Comparison of ENCODE assay signal across 1 cellular context in the genomic region with DNA sequence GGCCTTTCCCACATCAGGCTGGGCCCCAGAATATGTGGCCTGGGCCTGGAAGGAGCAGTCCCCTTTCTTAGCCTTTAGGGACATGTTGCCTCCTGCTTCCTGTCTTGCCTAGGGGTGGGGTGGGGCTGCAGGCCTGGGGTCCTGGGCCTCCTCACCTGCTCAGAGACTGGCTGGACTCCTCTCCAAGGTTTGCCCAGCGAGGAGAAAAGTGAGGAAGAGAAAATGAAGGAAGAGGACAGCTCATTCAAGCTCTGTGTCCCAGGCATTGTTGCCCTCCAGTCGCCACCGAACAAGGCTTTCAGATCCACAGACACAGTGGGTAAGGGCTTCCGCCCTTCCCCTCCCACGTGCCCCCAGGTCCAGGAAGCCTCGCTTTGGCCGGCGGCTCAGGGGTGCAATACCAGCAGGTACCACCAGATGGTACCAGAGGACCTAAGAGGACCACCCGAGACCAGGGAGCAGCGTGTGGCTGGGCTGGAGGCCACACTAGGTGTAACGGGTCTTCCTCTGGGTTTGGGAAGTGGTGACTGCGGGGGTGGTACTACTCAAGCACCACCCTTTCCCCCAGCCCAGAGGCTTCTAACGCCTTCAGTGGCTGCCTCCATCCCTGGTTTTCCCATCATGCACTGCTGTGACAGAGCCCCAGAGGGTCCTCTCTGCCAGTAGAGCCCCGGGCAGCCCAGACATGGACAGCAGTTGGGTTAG.
TF ChIP-seq lines count a peak whose summit lies in the region.

No MANE protein-coding gene starts in this region.

TF ChIP-seq in H1, 55 proteins besides CTCF, POLR2A, EP300 and RAD21:
- TF ChIP-seq TAF1 (IDR thresholded peaks at IDR 0.05; ENCODE audit: low read depth, low read length) (0 out of 2 replicates have a peak, but pooled peaks have one; percentile 29), MAX (IDR thresholded peaks at IDR 0.05) (peak; percentile 74), SIX5 (IDR thresholded peaks at IDR 0.05; ENCODE audit: low read depth, low read length) (no peak), GABPA (IDR thresholded peaks at IDR 0.05; ENCODE audit: borderline replicate concordance, insufficient read depth, low read length) (no peak), SIN3A (conservative IDR thresholded peaks at IDR 0.05 in 1 of 2, IDR thresholded peaks at IDR 0.05 in 1 of 2; ENCODE audit: low read depth in 1 of 2, low read length in 2 of 2) (0 out of 4 replicates have a peak, but pooled peaks of 1 of the 2 experiments have one; percentile 26), NRF1 (IDR thresholded peaks at IDR 0.05; ENCODE audit: low read depth, low read length) (no peak), EGR1 (IDR thresholded peaks at IDR 0.05; ENCODE audit: borderline replicate concordance, low read depth, low read length) (peak; percentile 65; the same call in 1 of the 2 replicates), TEAD4 (IDR thresholded peaks at IDR 0.05; ENCODE audit: low read depth, low read length) (no peak), SIRT6 (IDR thresholded peaks at IDR 0.05; ENCODE audit: low read length) (no peak), MAFK (IDR thresholded peaks at IDR 0.05; ENCODE audit: low read depth, low read length) (no peak; the same call in 1 of the 2 replicates), SP1 (IDR thresholded peaks at IDR 0.05; ENCODE audit: low read depth, low read length) (no peak), TAF7 (optimal IDR thresholded peaks at IDR 0.05; ENCODE audit: borderline replicate concordance, low read depth, low read length) (no peak), SRF (IDR thresholded peaks at IDR 0.05; ENCODE audit: low read depth, low read length) (no peak), KDM1A (IDR thresholded peaks at IDR 0.05; ENCODE audit: borderline replicate concordance, low read length) (no peak), RBBP5 (IDR thresholded peaks at IDR 0.05; ENCODE audit: borderline replicate concordance, low read depth, low read length) (no peak), BACH1 (IDR thresholded peaks at IDR 0.05; ENCODE audit: low read length) (peak; percentile 65; the same call in 1 of the 2 replicates), USF2 (IDR thresholded peaks at IDR 0.05; ENCODE audit: low read length) (peak; percentile 57), CBX5 (IDR thresholded peaks at IDR 0.05; ENCODE audit: low read depth, low read length) (no peak), KDM5A (IDR thresholded peaks at IDR 0.05; ENCODE audit: low read length) (no peak), NANOG (IDR thresholded peaks at IDR 0.05; ENCODE audit: insufficient read depth, low read depth, low read length, poor library complexity, severe bottlenecking) (no peak), HDAC2 (IDR thresholded peaks at IDR 0.05; ENCODE audit: borderline replicate concordance in 1 of 2, low read depth in 2 of 2, low read length in 2 of 2) (no peak), TBP (IDR thresholded peaks at IDR 0.05; ENCODE audit: low read depth, low read length) (no peak), POU5F1 (IDR thresholded peaks at IDR 0.05; ENCODE audit: low read depth, low read length) (no peak)
- TF ChIP-seq, protein P1, sequence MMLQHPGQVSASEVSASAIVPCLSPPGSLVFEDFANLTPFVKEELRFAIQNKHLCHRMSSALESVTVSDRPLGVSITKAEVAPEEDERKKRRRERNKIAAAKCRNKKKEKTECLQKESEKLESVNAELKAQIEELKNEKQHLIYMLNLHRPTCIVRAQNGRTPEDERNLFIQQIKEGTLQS (IDR thresholded peaks at IDR 0.05; ENCODE audit: insufficient read depth, low read depth, low read length): no peak
